Comparison of ENCODE assay signal across 8 cellular contexts in the genomic region with DNA sequence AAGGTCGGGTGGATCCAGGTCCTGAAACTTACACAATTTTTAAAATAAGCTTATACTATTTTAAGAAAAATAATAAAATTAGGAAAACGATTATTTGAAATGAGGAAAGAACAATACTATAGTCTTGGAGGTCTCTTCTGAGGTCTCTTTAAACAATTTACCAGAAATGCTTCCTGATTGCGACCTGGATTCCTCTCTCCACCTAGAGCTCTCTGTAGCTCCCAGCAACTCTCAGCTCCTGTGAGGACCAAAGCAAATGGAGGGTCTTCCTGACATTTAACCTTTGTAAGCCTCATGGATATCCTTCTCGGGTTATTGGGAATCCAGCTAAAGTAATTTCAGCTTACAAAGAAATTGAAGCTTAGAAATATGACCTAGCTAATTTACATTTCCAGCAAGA. TPM values are rescaled to one million over a fixed set of nuclear protein-coding genes. Genes with fewer than 3 reads are reported as not detected.
A peak's percentile ranks its signal among the peaks of the same experiment; 100 is the strongest.
DNase-seq lines count a peak whose midpoint lies in the region; ATAC-seq, FAIRE-seq and TF ChIP-seq lines count a peak whose summit lies in the region.

No MANE protein-coding gene starts in this region.

- H3K4me3 ChIP-seq in astrocyte (ENCODE audit: insufficient read depth, low read depth, low read length) (peak overlapping the region; percentile 84), liver (ENCODE audit: low read depth in 1 of 3, low read length in 3 of 3) (peak overlapping the region; percentile 77 to 89 (median 82)), thymus (ENCODE audit: low read length) (peak overlapping the region; percentile 66)

- H3K9me3 Mint-ChIP-seq in activated CD4-positive, alpha-beta T cell treated with anti-CD3 and anti-CD28 coated beads, Interleukin-2, amount 10 ng/mL, durations not matched to agents 7 days and 5 days = peaks cover 14% of the 10 kb centered on the region
- H3K9me3 Mint-ChIP-seq in astrocyte (ENCODE audit: unreplicated experiment) = peaks cover 11% of the 10 kb centered on the region

- H3K27me3 ChIP-seq in astrocyte (ENCODE audit: insufficient read depth, low read length) = no peaks in the 10 kb centered on the region
- H3K27me3 ChIP-seq in liver (ENCODE audit: control insufficient read depth in 4 of 4, insufficient read depth in 4 of 4, low read length in 3 of 4) = no peaks in the 10 kb centered on the region
- no peaks in the 10 kb centered on the region for H3K27me3 ChIP-seq in thymus (ENCODE audit: control insufficient read depth, insufficient read depth)

- FAIRE-seq in astrocyte (lab: Jason Lieb, UNC) = no peak

- 27% methylated on average over 4 of the region's 4 CpGs for whole genome bisulfite sequencing in liver
- 36% methylated on average over 4 of the region's 4 CpGs for WGBS in thymus

- H3K36me3 Mint-ChIP-seq in activated CD4-positive, alpha-beta T cell treated with anti-CD3 and anti-CD28 coated beads, Interleukin-2, amount 10 ng/mL, durations not matched to agents 7 days and 5 days (ENCODE audit: low read depth) = peaks cover 8% of the 10 kb centered on the region
- peaks cover 9% of the 10 kb centered on the region for H3K36me3 Mint-ChIP-seq in astrocyte (ENCODE audit: low read depth, unreplicated experiment)

- ATAC-seq in GM21737 (IDR thresholded peaks at IDR 0.05; ENCODE audit: unreplicated experiment) = no peak

- H2AFZ ChIP-seq in astrocyte (ENCODE audit: low read depth, low read length) = peak overlapping the region; percentile 94

- peak overlapping the region; percentile 98 for H3K4me3 Mint-ChIP-seq in activated CD4-positive, alpha-beta T cell treated with anti-CD3 and anti-CD28 coated beads, Interleukin-2, amount 10 ng/mL, durations not matched to agents 7 days and 5 days
- peak overlapping the region; percentile 94 for H3K4me3 Mint-ChIP-seq in astrocyte (ENCODE audit: unreplicated experiment)

- no peak overlapping the region for H3K27ac Mint-ChIP-seq in activated CD4-positive, alpha-beta T cell treated with anti-CD3 and anti-CD28 coated beads, Interleukin-2, amount 10 ng/mL, durations not matched to agents 7 days and 5 days
- H3K27ac Mint-ChIP-seq in astrocyte (ENCODE audit: unreplicated experiment) = no peak overlapping the region

- POLR2A ChIA-PET in activated CD4-positive, alpha-beta T cell treated with anti-CD3 and anti-CD28 coated beads, Interleukin-2, amount 10 ng/mL, durations not matched to agents 7 days and 5 days (lab: Charles Lee) = no interaction called here

- peak overlapping the region; percentile 89 for H3K4me2 ChIP-seq in astrocyte (ENCODE audit: low read length)

- H3K27me3 Mint-ChIP-seq in activated CD4-positive, alpha-beta T cell treated with anti-CD3 and anti-CD28 coated beads, Interleukin-2, amount 10 ng/mL, durations not matched to agents 7 days and 5 days = no peaks in the 10 kb centered on the region
- no peaks in the 10 kb centered on the region for H3K27me3 Mint-ChIP-seq in astrocyte (ENCODE audit: low read depth, unreplicated experiment)

- peaks cover 17% of the 10 kb centered on the region for H3K4me1 Mint-ChIP-seq in activated CD4-positive, alpha-beta T cell treated with anti-CD3 and anti-CD28 coated beads, Interleukin-2, amount 10 ng/mL, durations not matched to agents 7 days and 5 days
- no peaks in the 10 kb centered on the region for H3K4me1 Mint-ChIP-seq in astrocyte (ENCODE audit: low read depth, unreplicated experiment)

- H3K36me3 ChIP-seq in astrocyte (ENCODE audit: insufficient read depth, low read length) (no peaks in the 10 kb centered on the region), liver (ENCODE audit: control insufficient read depth in 4 of 4, insufficient read depth in 3 of 4, low read depth in 1 of 4, low read length in 3 of 4) (no peaks in the 10 kb centered on the region), thymus (ENCODE audit: control insufficient read depth, insufficient read depth) (no peaks in the 10 kb centered on the region)

- H3K4me1 ChIP-seq in astrocyte (ENCODE audit: insufficient read depth, low read length) = no peaks in the 10 kb centered on the region
- H3K4me1 ChIP-seq in liver (ENCODE audit: control insufficient read depth in 4 of 4, insufficient read depth in 4 of 4, low read length in 3 of 4) = peaks cover 0 to 6% (median 1%) of the 10 kb centered on the region in 4 donors
- no peaks in the 10 kb centered on the region for H3K4me1 ChIP-seq in thymus (ENCODE audit: control insufficient read depth, insufficient read depth, low read length)

- H3K79me2 ChIP-seq in astrocyte (ENCODE audit: insufficient read depth, low read length) = no peaks in the 10 kb centered on the region

- H3K9me3 ChIP-seq in astrocyte (ENCODE audit: insufficient read depth, low read depth, low read length) (peaks cover under 1% of the 10 kb centered on the region), liver (ENCODE audit: control insufficient read depth in 4 of 4, low read length in 3 of 4) (no peaks in the 10 kb centered on the region), thymus (ENCODE audit: control insufficient read depth) (no peaks in the 10 kb centered on the region)

- CTCF ChIA-PET in activated CD4-positive, alpha-beta T cell treated with anti-CD3 and anti-CD28 coated beads, Interleukin-2, amount 10 ng/mL, durations not matched to agents 7 days and 5 days (lab: Charles Lee) = interaction anchor here (0.7 to 1.1 kb wide), 3 partner anchors 9 to 79 kb away, joined by 3 read pairs; no protein-coding TSS in a partner anchor

- H4K20me1 ChIP-seq in astrocyte (ENCODE audit: insufficient read depth, low read length) = no peaks in the 10 kb centered on the region

- TF ChIP-seq RAD21 in liver (IDR thresholded peaks at IDR 0.05) = no peak

- DNase-seq in activated CD4-positive, alpha-beta T cell treated with anti-CD3 and anti-CD28 coated beads, Interleukin-2, amount 10 ng/mL, durations not matched to agents 7 days and 5 days = no peak
- DNase-seq in activated CD4-positive, alpha-beta T cell treated with anti-CD3 and anti-CD28 coated beads, Interleukin-2, amount 50 U/mL, for 48 hours = no peak
- no peak for DNase-seq in astrocyte (ENCODE audit: low read depth)
- DNase-seq in NOMO-1 (lab: John Stamatoyannopoulos, UW; ENCODE audit: unreplicated experiment in 2 of 2) = no peak
- DNase-seq in NCI-H1436 (lab: John Stamatoyannopoulos, UW) = no peak

- H3K27ac ChIP-seq in astrocyte (ENCODE audit: low read depth, low read length) (no peak overlapping the region), liver (ENCODE audit: low read depth in 1 of 2, low read length in 2 of 2) (peak overlapping the region in 1 of 2 donors; percentile 0), thymus (ENCODE audit: low read depth) (peak overlapping the region; percentile 90)

- TF ChIP-seq CTCF in astrocyte (IDR thresholded peaks at IDR 0.05; ENCODE audit: insufficient read depth, low read depth, low read length) = no peak
- TF ChIP-seq CTCF in liver (IDR thresholded peaks at IDR 0.05; ENCODE audit: low read depth, low read length, missing input control) = no peak

- H3K9ac ChIP-seq in astrocyte (ENCODE audit: low read length) (peak overlapping the region; percentile 75), liver (ENCODE audit: low read depth in 1 of 2, low read length in 2 of 2) (peak overlapping the region in 1 of 2 donors; percentile 5)

TF ChIP-seq in liver, 16 proteins besides CTCF, POLR2A, EP300 and RAD21 (continues in another document):
- TF ChIP-seq HNF4G (IDR thresholded peaks at IDR 0.05) = no peak
- TF ChIP-seq ATF3 (IDR thresholded peaks at IDR 0.05) = no peak
- no peak for TF ChIP-seq REST (IDR thresholded peaks at IDR 0.05)
- TF ChIP-seq NR2F2 (IDR thresholded peaks at IDR 0.05) = no peak

RNA-seq across cellular contexts. Expression of gene BTBD8, which starts 0.9 kb away (rescaled TPM):
- total RNA-seq in activated CD4-positive, alpha-beta T cell treated with anti-CD3 and anti-CD28 coated beads, Interleukin-2, amount 10 ng/mL, durations not matched to agents 7 days and 5 days = 1 to 10 TPM; 1.6 to 2.7 TPM
- total RNA-seq in astrocyte = 1.4 and 1.8 TPM in 2 replicates
- 1 to 10 TPM; 1.8 TPM for total RNA-seq in liver
- polyA plus RNA-seq in liver = under 1 TPM; 0.47 to 0.53 TPM
- 3.3 TPM for polyA plus RNA-seq in thymus

RNA-seq across cellular contexts. Expression of gene SETSIP, which starts 5.8 kb away (rescaled TPM):
- not detected for total RNA-seq in activated CD4-positive, alpha-beta T cell treated with anti-CD3 and anti-CD28 coated beads, Interleukin-2, amount 10 ng/mL, durations not matched to agents 7 days and 5 days
- total RNA-seq in astrocyte (not detected in 2 replicates), liver (under 1 TPM in 1 of 2 donors, not detected in 1; 0.09 TPM)
- polyA plus RNA-seq in liver (not detected), thymus (0.02 TPM)

RNA-seq across cellular contexts. Expression of gene EPHX4, which starts 51.2 kb away (rescaled TPM):
- not detected for total RNA-seq in activated CD4-positive, alpha-beta T cell treated with anti-CD3 and anti-CD28 coated beads, Interleukin-2, amount 10 ng/mL, durations not matched to agents 7 days and 5 days
- total RNA-seq in astrocyte (1.7 and 2.8 TPM in 2 replicates), liver (under 1 TPM in 1 of 2 donors, not detected in 1; 0.08 TPM)
- polyA plus RNA-seq in liver (under 1 TPM in 1 of 2 donors, not detected in 1; 0.06 TPM), thymus (0.14 TPM)
